ENCODE assay signal across 10 cellular contexts in genomic region chr11:67379061-67380058, GRCh38. TPM values are rescaled to one million over a fixed set of nuclear protein-coding genes. Genes with fewer than 3 reads are reported as not detected.
DNase-seq lines count a peak whose midpoint lies in the region; ATAC-seq, FAIRE-seq and TF ChIP-seq lines count a peak whose summit lies in the region.
"Had no signal": no experiment of that assay in that cellular context is flagged by ENCODE, and none has a peak within 500 bp of the region (broad histone marks: within the 10 kb centered on the region; RNA-seq: fewer than 3 reads in every experiment).

No MANE protein-coding gene starts in this region.

- H3K27ac ChIP-seq in PC-9 (peak overlapping the region; percentile 99), epithelial cell of prostate (peak overlapping the region; percentile 56), small intestine (ENCODE audit: low read depth in 1 of 2, low read length in 1 of 2) (no peak overlapping the region)
- H3K27ac ChIP-seq: prostate gland had no signal

- TF ChIP-seq CTCF in PC-9 (conservative IDR thresholded peaks at IDR 0.05), result no peak

- no peak for ATAC-seq in GM21381 (IDR thresholded peaks at IDR 0.05; ENCODE audit: unreplicated experiment)
- no peak for ATAC-seq in HG02678 (IDR thresholded peaks at IDR 0.05; ENCODE audit: unreplicated experiment)

- no peaks in the 10 kb centered on the region for H3K9me2 ChIP-seq in PC-9 (ENCODE audit: insufficient read depth)

- peaks cover 73% of the 10 kb centered on the region for H3F3A ChIP-seq in PC-9 (ENCODE audit: insufficient read depth, low read depth)

- FAIRE-seq in small intestine (lab: Jason Lieb, UNC), result no peak

- no peaks in the 10 kb centered on the region for H3K27me3 ChIP-seq in PC-9 (ENCODE audit: insufficient read depth, low read depth)
- H3K27me3 ChIP-seq in small intestine (ENCODE audit: control insufficient read depth in 2 of 2, insufficient read depth in 2 of 2, low read length in 2 of 2), result no peaks in the 10 kb centered on the region

- peaks cover 21% of the 10 kb centered on the region; the same call in 1 of the 2 replicates for H3K79me2 ChIP-seq in PC-9 (ENCODE audit: low read depth)

- H3K4me3 ChIP-seq in PC-9 (peak overlapping the region; percentile 28; the same call in 1 of the 2 replicates), small intestine (ENCODE audit: low read depth in 1 of 2, low read length in 2 of 2) (no peak overlapping the region)
- H3K4me3 ChIP-seq: lung, prostate gland had no signal

- H3K9me3 ChIP-seq in PC-9 (ENCODE audit: insufficient read depth, low read depth) (no peaks in the 10 kb centered on the region), small intestine (ENCODE audit: control insufficient read depth, low read depth) (no peaks in the 10 kb centered on the region)
- H3K9me3 ChIP-seq: prostate gland had no signal

- no peak overlapping the region for H2AFZ ChIP-seq in PC-9

- WGBS in small intestine, 3 donors, result 55 to 70% (median 61%) methylated on average over 19 to 23 of the region's 23 CpGs

- H3K36me3 ChIP-seq in PC-9 (ENCODE audit: low read depth) (no peaks in the 10 kb centered on the region), small intestine (ENCODE audit: control insufficient read depth in 2 of 2, insufficient read depth in 2 of 2, low read length in 2 of 2) (no peaks in the 10 kb centered on the region)
- H3K36me3 ChIP-seq: prostate gland had no signal

- intact Hi-C loops in PC-9 (cut with micrococcal nuclease; ENCODE audit: unreplicated experiment), result loop anchor here (5.0 to 10.0 kb wide), 4 partner anchors 117 to 535 kb away; partner anchors contain the start of genes RCE1 and RHOD

- CTCF ChIA-PET in PC-9 (lab: Charles Lee), result interaction anchor here (0.6 to 6.6 kb wide), 6 partner anchors 8 to 116 kb away, joined by 3 to 174 read pairs (median 16); partner anchors contain the start of gene POLD4

- no peaks in the 10 kb centered on the region for H4K20me1 ChIP-seq in PC-9 (ENCODE audit: insufficient read depth)

- DNase-seq in ELF-1 (ENCODE audit: low read depth, low spot score) (peak; percentile 49), PC-9 (peak; percentile 79 to 93), epithelial cell of prostate (ENCODE audit: low read depth, low spot score) (no peak), small intestine (peak; percentile 34), iPS-NIHi7 (ENCODE audit: extremely low spot score) (no peak), DMS153 treated with DMSO at 0.1 percent for 48 hours (lab: John Stamatoyannopoulos, UW; ENCODE audit: unreplicated experiment) (no peak)

- peak overlapping the region; percentile 94 for H3K4me2 ChIP-seq in PC-9

- H3K4me1 ChIP-seq in PC-9 (replicated peaks; ENCODE audit: insufficient read depth) (peaks cover 83% of the 10 kb centered on the region), small intestine (ENCODE audit: control insufficient read depth in 2 of 2, insufficient read depth in 1 of 2, low read depth in 1 of 2, low read length in 1 of 2) (peaks cover 0 to 5% of the 10 kb centered on the region in 2 donors)
- H3K4me1 ChIP-seq: prostate gland had no signal

- POLR2A ChIA-PET in PC-9 (lab: Charles Lee; ENCODE audit: unreplicated experiment), result interaction anchor here (0.5 to 1.4 kb wide), 12 partner anchors 13 to 1521 kb away, joined by 3 to 11 read pairs (median 3); partner anchors contain the start of gene PPP1CA

- BruUV-seq in PC-9 (replicated peaks; lab: Mats Ljungman, UMichigan), result no TSS peak

RNA-seq across cellular contexts. Expression of gene CLCF1, which starts 6.0 kb away (rescaled TPM):
- 15.9 and 17.0 TPM in 2 replicates for total RNA-seq in PC-9 (2021)
- 1 to 10 TPM in 2 of 3 donors, not detected in 1; 1.4 to 3.0 TPM for polyA plus RNA-seq in small intestine

RNA-seq across cellular contexts. Expression of gene RAD9A, which starts 12.4 kb away (rescaled TPM):
- total RNA-seq in PC-9 (2021), result 62.8 and 79.8 TPM in 2 replicates
- 10 to 100 TPM; 19.5 to 88.3 (median 58.6) TPM for polyA plus RNA-seq in small intestine

RNA-seq across cellular contexts. Expression of gene PPP1CA, which starts 22.3 kb away (rescaled TPM):
- total RNA-seq in PC-9 (2021), result 306 and 351 TPM in 2 replicates
- polyA plus RNA-seq in small intestine, result 100 to 1,000 TPM; 165 to 211 (median 210) TPM

RNA-seq across cellular contexts. Expression of gene TBC1D10C, which starts 24.5 kb away (rescaled TPM):
- total RNA-seq in PC-9 (2021), result 0.58 TPM in 1 of 2 replicates, not detected in the other
- polyA plus RNA-seq in small intestine, result 10 to 100 TPM in 1 of 3 donors, 1 to 10 TPM in 2; 2.5 to 18.1 (median 4.4) TPM

RNA-seq across cellular contexts. Expression of gene POLD4, which starts 26.0 kb away (rescaled TPM):
- total RNA-seq in PC-9 (2021), result 67.1 and 83.7 TPM in 2 replicates
- 100 to 1,000 TPM; 153 to 492 (median 467) TPM for polyA plus RNA-seq in small intestine

Comparison
In these comparisons a context has a peak if more than half of its experiments do, and no peak if none do; other contexts are left out.
1. DNase-seq: peak in ELF-1 (single experiment), PC-9 (2 of 2) and small intestine (single experiment); none in epithelial cell of prostate (single experiment), iPS-NIHi7 (single experiment) and DMS153 treated with DMSO at 0.1 percent for 48 hours (single experiment).
2. H3K27ac ChIP-seq: peak in PC-9 (single experiment) and epithelial cell of prostate (single experiment); none in small intestine (0 of 2).